In the genomic region with DNA sequence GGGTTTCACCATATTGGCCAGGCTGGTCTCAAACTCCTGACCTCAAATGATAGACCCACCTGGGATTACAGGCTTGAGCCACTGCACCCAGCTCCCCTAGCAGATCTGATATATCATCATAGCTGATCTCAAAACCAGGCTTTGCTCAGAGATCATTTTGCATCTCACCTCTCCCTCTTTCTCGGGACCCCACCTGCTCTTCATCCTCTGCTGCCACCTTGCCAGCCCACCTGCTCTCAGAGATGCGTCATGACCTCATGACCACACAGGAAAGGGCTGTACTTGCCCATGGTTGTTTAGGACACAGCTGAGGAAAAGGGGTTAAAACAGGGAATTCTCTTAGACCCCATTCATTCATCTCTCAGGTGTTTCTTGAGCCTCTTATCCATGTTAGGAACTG, we compare ENCODE assay signal across 16 cellular contexts. TPM values are rescaled to one million over a fixed set of nuclear protein-coding genes. Genes with fewer than 3 reads are reported as not detected.
DNase-seq lines count a peak whose midpoint lies in the region; ATAC-seq, FAIRE-seq and TF ChIP-seq lines count a peak whose summit lies in the region.
"Had no signal": no experiment of that assay in that cellular context is flagged by ENCODE, and none has a peak within 500 bp of the region (broad histone marks: within the 10 kb centered on the region; RNA-seq: fewer than 3 reads in every experiment).

No MANE protein-coding gene starts in this region.

- BruUV-seq in GM12878 (replicated peaks; lab: Mats Ljungman, UMichigan), result no TSS peak

- in situ Hi-C loops in GM12878 (cut with MboI) (no loop called here), GM23248 (cut with MboI) (no loop called here)

- no peak overlapping the region for H2AFZ ChIP-seq in GM12878 (ENCODE audit: control insufficient read depth, low read depth, low read length)
- H2AFZ ChIP-seq in GM23248, result no peak overlapping the region

- TF ChIP-seq CTCF in GM12878 (IDR thresholded peaks at IDR 0.05 in 2 of 3, conservative IDR thresholded peaks at IDR 0.05 in 1 of 3; ENCODE audit: control insufficient read depth in 2 of 3, extremely low read depth in 1 of 3, insufficient read depth in 1 of 3, low read depth in 3 of 3, low read length in 3 of 3), result no peak

- intact Hi-C loops in GM12878 (cut with micrococcal nuclease; ENCODE audit: unreplicated experiment), result no loop called here

- TF ChIP-seq POLR2A in GM12892 (IDR thresholded peaks at IDR 0.05; ENCODE audit: low read depth, low read length), result no peak
- TF ChIP-seq POLR2A in GM12878 (IDR thresholded peaks at IDR 0.05; ENCODE audit: low read depth, low read length), result no peak

- H3F3A ChIP-seq in GM23248 (ENCODE audit: insufficient read depth), result 0 out of 2 replicates have a peak, but pooled peaks cover 6% of the 10 kb centered on the region

- H3K4me1 ChIP-seq in GM12878 (ENCODE audit: control insufficient read depth, insufficient read depth, low read length) (no peaks in the 10 kb centered on the region), GM23248 (ENCODE audit: insufficient read depth) (peaks cover 4% of the 10 kb centered on the region; the same call in 1 of the 2 replicates)
- H3K4me1 ChIP-seq: Caco-2 had no signal

- H3K27me3 ChIP-seq in GM12878 (replicated peaks in 1 of 2; ENCODE audit: control insufficient read depth in 2 of 2, insufficient read depth in 2 of 2, low read length in 1 of 2), result no peaks in the 10 kb centered on the region; a peak in 3 of 4 replicates
- H3K27me3 ChIP-seq in GM23248 (replicated peaks; ENCODE audit: insufficient read depth), result peaks cover 42% of the 10 kb centered on the region

- H4K20me1 ChIP-seq in GM12878 (ENCODE audit: control insufficient read depth, insufficient read depth) (no peaks in the 10 kb centered on the region; the same call in 1 of the 2 replicates), GM23248 (ENCODE audit: insufficient read depth) (no peaks in the 10 kb centered on the region)

- POLR2A ChIA-PET in GM12878 (lab: Charles Lee), result interaction anchor here (0.6 kb wide), 1 partner anchor 54 kb away, joined by 3 read pairs; no protein-coding TSS in a partner anchor

- SMC1A ChIA-PET in GM12878 (lab: Charles Lee; ENCODE audit: uncharacterized antibody, unreplicated experiment), result interaction anchor here (0.7 to 1.5 kb wide), 3 partner anchors 9 to 36 kb away, joined by 3 to 6 read pairs (median 4); no protein-coding TSS in a partner anchor

- TF ChIP-seq RAD21 in GM12878 (IDR thresholded peaks at IDR 0.05; ENCODE audit: insufficient read depth, low read depth, low read length), result no peak

- H3K36me3 ChIP-seq in GM12878 (ENCODE audit: control insufficient read depth in 2 of 2, insufficient read depth in 2 of 2, low read length in 1 of 2) (no peaks in the 10 kb centered on the region), GM23248 (ENCODE audit: low read depth) (no peaks in the 10 kb centered on the region)

- RAD21 ChIA-PET in GM12878 (lab: Charles Lee; ENCODE audit: unreplicated experiment), result interaction anchor here (0.6 to 1.0 kb wide), 2 partner anchors 36 to 38 kb away, joined by 3 to 4 read pairs; no protein-coding TSS in a partner anchor

- DNase-seq in GM12892 (ENCODE audit: insufficient read length) (no peak), NAMALWA (ENCODE audit: low spot score) (peak; percentile 34), GM12878 (ENCODE audit: low read depth, low spot score) (no peak), NCI-H446 treated with DMSO at 0.1 percent for 48 hours (lab: John Stamatoyannopoulos, UW) (no peak), GM23248 (no peak), COLO668 (lab: John Stamatoyannopoulos, UW; ENCODE audit: unreplicated experiment) (no peak)
- DNase-seq: C1 segment of cervical spinal cord; Caco-2; CD4-positive, alpha-beta memory T cell; DMS153; DND-41; H7; HCEC 1CT had no signal

- no peak overlapping the region for H3K27ac ChIP-seq in GM12878 (ENCODE audit: control insufficient read depth, insufficient read depth)
- no peak overlapping the region for H3K27ac ChIP-seq in GM23248

- H3K9me3 ChIP-seq in GM12878 (replicated peaks; ENCODE audit: control insufficient read depth, insufficient read depth, low read length), result no peaks in the 10 kb centered on the region; the same call in 2 of the 3 replicates
- H3K9me3 ChIP-seq in GM23248 (ENCODE audit: low read depth), result no peaks in the 10 kb centered on the region
- H3K9me3 ChIP-seq: Caco-2 had no signal

- no peak overlapping the region for H3K4me3 ChIP-seq in GM12878
- H3K4me3 ChIP-seq in GM23248, result no peak overlapping the region

- H3K79me2 ChIP-seq in GM12878 (ENCODE audit: control insufficient read depth, insufficient read depth, low read length), result no peaks in the 10 kb centered on the region
- no peaks in the 10 kb centered on the region for H3K79me2 ChIP-seq in GM23248 (ENCODE audit: insufficient read depth)

- CTCF ChIA-PET in GM12878 (lab: Yijun Ruan, JAX), result interaction anchor here (0.8 to 2.8 kb wide), 5 partner anchors 10 to 35 kb away, joined by 3 to 18 read pairs (median 5); no protein-coding TSS in a partner anchor

- WGBS in GM12878 (ENCODE audit: insufficient coverage, insufficient replicate concordance, low lambda C conversion rate, missing lambda C conversion rate), result 0% methylated on average over 2 of the region's 2 CpGs
- 49 to 51% methylated on average over 2 of the region's 2 CpGs for WGBS in GM23248 (ENCODE audit: low coverage in 1 of 2, low lambda C conversion rate in 2 of 2, missing lambda C conversion rate in 2 of 2), 2 experiments

- H3K9me2 ChIP-seq in GM23248 (ENCODE audit: insufficient read depth), result no peaks in the 10 kb centered on the region

- no peak for TF ChIP-seq EP300 in GM12878 (IDR thresholded peaks at IDR 0.05; ENCODE audit: borderline replicate concordance in 1 of 2, control insufficient read depth in 1 of 2, low read depth in 2 of 2, low read length in 2 of 2)

- H3K4me2 ChIP-seq in GM12878 (ENCODE audit: control insufficient read depth, insufficient read depth) (no peak overlapping the region), GM23248 (ENCODE audit: unreplicated experiment) (no peak overlapping the region)

- H3K9ac ChIP-seq in GM12878 (ENCODE audit: control insufficient read depth, insufficient read depth, low read length) (no peak overlapping the region), GM23248 (no peak overlapping the region)

- FAIRE-seq in GM12892 (lab: Jason Lieb, UNC) (peak; percentile 58), GM12878 (lab: Jason Lieb, UNC) (no peak)
- FAIRE-seq: G401.6, H1 had no signal

- no peak for ATAC-seq in GM12878

RNA-seq across cellular contexts. Expression of a gene that starts 27.4 kb away (rescaled TPM):
- 0.68 TPM for polyA plus RNA-seq in GM12892 (2012; ENCODE audit: missing spikeins)
- total RNA-seq in GM12878 (2013; cell fraction: nucleolus; rRNA removed), result 10.1 and 12.8 TPM in 2 replicates
- total RNA-seq in GM12878 (2014; rRNA removed), result 0.11 and 0.16 TPM in 2 replicates
- 0.18 and 0.22 TPM in 2 replicates for total RNA-seq in GM12878 (2014; rRNA removed; fragmentation: Illumina TruSeq; extraction: Trizol)
- 0.21 and 0.36 TPM in 2 replicates for total RNA-seq in GM12878 (2021)
- polyA plus RNA-seq in GM12878 (2011; ENCODE audit: low read depth), result not detected
- 3.5 and 4.4 TPM in 2 replicates for polyA plus RNA-seq in GM12878 (2011; rRNA removed)
- 2.5 and 2.6 TPM in 2 replicates for polyA plus RNA-seq in GM12878 (2011; cell fraction: cytosol; rRNA removed)
- 4.4 and 5.4 TPM in 2 replicates for polyA plus RNA-seq in GM12878 (2011; cell fraction: nucleus; rRNA removed)
- 0.22 and 0.36 TPM in 2 replicates for polyA plus RNA-seq in GM12878 (2012)
- polyA plus RNA-seq in GM12878 (2014; fragmentation: Illumina TruSeq; extraction: Trizol), result 0.17 and 0.53 TPM in 2 replicates
- under 1 TPM; 0.15 to 0.37 TPM for polyA plus RNA-seq in GM12878 (2014; fragmentation: Nextera tagmentation; extraction: Ambion mirVana)
- 0.05 and 0.09 TPM in 2 replicates for polyA plus RNA-seq in GM12878 (2014; rRNA removed)
- polyA plus RNA-seq in GM12878 (2016; fragmentation: Nextera tagmentation; extraction: Ambion mirVana), result under 1 TPM; 0.31 to 0.39 TPM
- polyA minus RNA-seq in GM12878 (2011; rRNA and poly(A)+ RNA removed), result 3.5 and 3.6 TPM in 2 replicates
- polyA minus RNA-seq in GM12878 (2011; cell fraction: cytosol; rRNA and poly(A)+ RNA removed), result 0.80 and 2.2 TPM in 2 replicates
- polyA minus RNA-seq in GM12878 (2011; cell fraction: nucleus; rRNA and poly(A)+ RNA removed), result 2.4 and 4.2 TPM in 2 replicates
- total RNA-seq in GM23248 (2014; rRNA removed; shearing (Covaris generic)), result not detected in 2 replicates
- polyA plus RNA-seq in GM23248 (2016; fragmentation: Nextera tagmentation; extraction: Ambion mirVana), result not detected in 2 replicates
- total RNA-seq: A673; Caco-2; CD4-positive, alpha-beta memory T cell; H7 had no signal
- polyA plus RNA-seq: CD4-positive, alpha-beta memory T cell had no signal

RNA-seq across cellular contexts. Expression of a gene that starts 56.5 kb away (rescaled TPM):
- 0.61 TPM for polyA plus RNA-seq in GM12892 (2012; ENCODE audit: missing spikeins)
- total RNA-seq in GM12878 (2013; cell fraction: nucleolus; rRNA removed), result 9.4 and 15.9 TPM in 2 replicates
- total RNA-seq in GM12878 (2014; rRNA removed) (1.5 and 1.8 TPM in 2 replicates), GM12878 (2014; rRNA removed; fragmentation: Illumina TruSeq; extraction: Trizol) (0.55 and 1.0 TPM in 2 replicates), GM12878 (2021) (1.5 and 2.0 TPM in 2 replicates)
- 0.85 TPM for polyA plus RNA-seq in GM12878 (2011; ENCODE audit: low read depth)
- polyA plus RNA-seq in GM12878 (2011; rRNA removed) (2.5 and 4.7 TPM in 2 replicates), GM12878 (2014; fragmentation: Illumina TruSeq; extraction: Trizol) (0.51 and 0.55 TPM in 2 replicates), GM12878 (2014; fragmentation: Nextera tagmentation; extraction: Ambion mirVana) (under 1 TPM; 0.10 to 0.22 TPM), GM12878 (2014; rRNA removed) (1.5 and 1.6 TPM in 2 replicates), GM12878 (2016; fragmentation: Nextera tagmentation; extraction: Ambion mirVana) (1 to 10 TPM in 1 of 2 experiments, under 1 TPM in 1; 0.24 to 1.1 TPM), GM23248 (2016; fragmentation: Nextera tagmentation; extraction: Ambion mirVana) (74.6 and 80.0 TPM in 2 replicates)
- polyA plus RNA-seq in GM12878 (2011; cell fraction: cytosol; rRNA removed), result 5.8 and 7.1 TPM in 2 replicates
- 6.2 and 8.7 TPM in 2 replicates for polyA plus RNA-seq in GM12878 (2011; cell fraction: nucleus; rRNA removed)
- 1.9 and 2.1 TPM in 2 replicates for polyA plus RNA-seq in GM12878 (2012)
- 1.1 and 3.6 TPM in 2 replicates for polyA minus RNA-seq in GM12878 (2011; rRNA and poly(A)+ RNA removed)
- polyA minus RNA-seq in GM12878 (2011; cell fraction: cytosol; rRNA and poly(A)+ RNA removed), result 0.80 and 1.2 TPM in 2 replicates
- polyA minus RNA-seq in GM12878 (2011; cell fraction: nucleus; rRNA and poly(A)+ RNA removed), result 1.9 and 4.7 TPM in 2 replicates
- total RNA-seq in GM23248 (2014; rRNA removed; shearing (Covaris generic)), result 111 and 116 TPM in 2 replicates

RNA-seq across cellular contexts. Expression of a gene that starts 57.8 kb away (rescaled TPM):
- 1.8 TPM for polyA plus RNA-seq in GM12892 (2012; ENCODE audit: missing spikeins)
- 49.4 and 51.2 TPM in 2 replicates for total RNA-seq in GM12878 (2013; cell fraction: nucleolus; rRNA removed)
- 2.6 and 3.7 TPM in 2 replicates for total RNA-seq in GM12878 (2014; rRNA removed)
- total RNA-seq in GM12878 (2014; rRNA removed; fragmentation: Illumina TruSeq; extraction: Trizol), result 3.0 and 3.1 TPM in 2 replicates
- total RNA-seq in GM12878 (2021), result 3.1 and 3.5 TPM in 2 replicates
- 1.00 TPM for polyA plus RNA-seq in GM12878 (2011; ENCODE audit: low read depth)
- polyA plus RNA-seq in GM12878 (2011; rRNA removed), result 13.3 and 15.7 TPM in 2 replicates
- 10.3 and 11.1 TPM in 2 replicates for polyA plus RNA-seq in GM12878 (2011; cell fraction: cytosol; rRNA removed)
- 17.1 and 18.5 TPM in 2 replicates for polyA plus RNA-seq in GM12878 (2011; cell fraction: nucleus; rRNA removed)
- polyA plus RNA-seq in GM12878 (2012), result 0.79 and 1.0 TPM in 2 replicates
- polyA plus RNA-seq in GM12878 (2014; fragmentation: Illumina TruSeq; extraction: Trizol), result 3.2 and 4.7 TPM in 2 replicates
- polyA plus RNA-seq in GM12878 (2014; fragmentation: Nextera tagmentation; extraction: Ambion mirVana), result 1 to 10 TPM; 2.4 to 3.1 TPM
- 4.6 and 5.6 TPM in 2 replicates for polyA plus RNA-seq in GM12878 (2014; rRNA removed)
- polyA plus RNA-seq in GM12878 (2016; fragmentation: Nextera tagmentation; extraction: Ambion mirVana), result 1 to 10 TPM; 2.8 to 4.4 TPM
- polyA minus RNA-seq in GM12878 (2011; rRNA and poly(A)+ RNA removed), result 10.8 and 12.8 TPM in 2 replicates
- 2.4 and 3.4 TPM in 2 replicates for polyA minus RNA-seq in GM12878 (2011; cell fraction: cytosol; rRNA and poly(A)+ RNA removed)
- 4.1 and 7.5 TPM in 2 replicates for polyA minus RNA-seq in GM12878 (2011; cell fraction: nucleus; rRNA and poly(A)+ RNA removed)
- total RNA-seq in GM23248 (2014; rRNA removed; shearing (Covaris generic)), result 6.8 and 11.1 TPM in 2 replicates
- 10.6 and 13.5 TPM in 2 replicates for polyA plus RNA-seq in GM23248 (2016; fragmentation: Nextera tagmentation; extraction: Ambion mirVana)
